30 cellular contexts compared by ENCODE assay signal in the genomic region with DNA sequence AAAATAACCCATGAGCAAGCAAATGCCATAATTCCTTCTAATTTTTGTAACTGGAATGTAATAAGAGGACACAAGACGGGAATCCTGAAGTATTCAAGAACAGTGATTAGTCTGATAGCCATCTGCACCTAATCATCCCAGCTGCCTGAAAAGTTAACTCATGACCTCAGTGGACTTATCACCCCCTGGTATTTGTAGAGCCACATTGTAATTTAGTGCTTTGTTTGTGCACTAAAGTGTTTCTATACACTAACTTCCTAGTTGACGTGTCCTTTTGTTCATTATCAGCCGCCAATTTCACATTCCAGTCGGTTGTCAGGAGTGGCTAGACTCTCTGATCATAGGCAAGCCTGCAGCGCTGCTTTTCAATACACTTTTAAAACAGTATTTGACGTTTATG. TPM values are rescaled to one million over a fixed set of nuclear protein-coding genes. Genes with fewer than 3 reads are reported as not detected.
DNase-seq lines count a peak whose midpoint lies in the region; ATAC-seq, FAIRE-seq and TF ChIP-seq lines count a peak whose summit lies in the region.
"Had no signal": no experiment of that assay in that cellular context is flagged by ENCODE, and none has a peak within 500 bp of the region (broad histone marks: within the 10 kb centered on the region; RNA-seq: fewer than 3 reads in every experiment).

No MANE protein-coding gene starts in this region.

- H4K20me1 ChIP-seq in GM23338 (replicated peaks; ENCODE audit: insufficient read depth) (no peaks in the 10 kb centered on the region), HepG2 (ENCODE audit: insufficient read depth, low read length) (no peaks in the 10 kb centered on the region)

- POLR2A ChIA-PET in HepG2 (lab: Yijun Ruan, JAX) = no interaction called here

- DNase-seq in GM23338 (ENCODE audit: low spot score) (no peak), NCI-H146 treated with DMSO at 0.1 percent for 48 hours (lab: John Stamatoyannopoulos, UW; ENCODE audit: unreplicated experiment) (peak; percentile 72), dermis blood vessel endothelial cell (peak; percentile 32), osteocyte (ENCODE audit: extremely low spot score, unreplicated experiment) (peak; percentile 30), HepG2 (ENCODE audit: low spot score) (no peak), kidney tubule cell (ENCODE audit: low spot score) (no peak), foreskin keratinocyte (no peak)
- DNase-seq: 8988T; ACHN; BE2C; CD8-positive, alpha-beta memory T cell; DMS 273 treated with DMSO at 0.1 percent for 48 hours; DMS79; GF-D8; H9; IMR-90; KG1; MG63; NCI-H1694 treated with DMSO at 0.1 percent for 48 hours; NCI-H2081 treated with DMSO at 0.1 percent for 48 hours; NCI-H2171 treated with DMSO at 0.1 percent for 48 hours; NCI-H345; NCI-H510A treated with DMSO at 0.1 percent for 48 hours; NCI-H774; Right ventricle myocardium superior; RPMI8226 had no signal

- TF ChIP-seq POLR2A in HepG2 (IDR thresholded peaks at IDR 0.05; ENCODE audit: insufficient read depth in 1 of 2, low read depth in 2 of 2, low read length in 2 of 2) = no peak

- ATAC-seq in GM23338 = no peak
- no peak for ATAC-seq in HepG2
- ATAC-seq in foreskin keratinocyte = no peak

- WGBS in HepG2 (ENCODE audit: low lambda C conversion rate) = 5% methylated on average over 6 of the region's 6 CpGs

- H3F3A ChIP-seq in GM23338 (replicated peaks; ENCODE audit: low read depth) = no peaks in the 10 kb centered on the region

- H2AFZ ChIP-seq in GM23338 (peak overlapping the region; percentile 32; the same call in 1 of the 2 replicates), HepG2 (ENCODE audit: low read length) (no peak overlapping the region)

- H3K36me3 Mint-ChIP-seq in GM23338 (ENCODE audit: low read depth) (peaks cover 4% of the 10 kb centered on the region; the same call in 2 of the 3 replicates), osteocyte (ENCODE audit: unreplicated experiment) (no peaks in the 10 kb centered on the region)
- H3K36me3 Mint-ChIP-seq: CD14-positive monocyte; CD8-positive, alpha-beta memory T cell had no signal

- no peak overlapping the region for H3K4me2 ChIP-seq in GM23338
- no peak overlapping the region for H3K4me2 ChIP-seq in HepG2 (ENCODE audit: low read depth, low read length)

- H3K9me3 Mint-ChIP-seq in GM23338 (peaks cover 7% of the 10 kb centered on the region; the same call in 2 of the 3 replicates), osteocyte (ENCODE audit: unreplicated experiment) (no peaks in the 10 kb centered on the region)

- no TSS peak for BruUV-seq in HepG2 (replicated peaks; lab: Mats Ljungman, UMichigan)

- H3K9me2 ChIP-seq in GM23338 (ENCODE audit: insufficient read depth) = no peaks in the 10 kb centered on the region

- H3K27me3 ChIP-seq in GM23338 (ENCODE audit: insufficient read depth) (no peaks in the 10 kb centered on the region), HepG2 (ENCODE audit: control insufficient read depth in 1 of 2, insufficient read depth in 2 of 2, low read length in 2 of 2) (peaks cover 0 to 7% of the 10 kb centered on the region in 2 experiments; a peak in 2 of 5 replicates), foreskin keratinocyte (peaks cover 9% of the 10 kb centered on the region)
- H3K27me3 ChIP-seq: SJSA1 had no signal

- FAIRE-seq in HepG2 (lab: Jason Lieb, UNC) = no peak
- FAIRE-seq: GM12891, HTR-8/SVneo had no signal

- no peak for TF ChIP-seq CTCF in GM23338 (conservative IDR thresholded peaks at IDR 0.05; ENCODE audit: low read depth in 2 of 2)
- TF ChIP-seq CTCF in osteocyte (IDR thresholded peaks at IDR 0.05) = no peak
- no peak for TF ChIP-seq CTCF in HepG2 (CRISPR knock-in tag; IDR thresholded peaks at IDR 0.05)
- TF ChIP-seq CTCF in foreskin keratinocyte (conservative IDR thresholded peaks at IDR 0.05) = no peak

- H3K4me3 Mint-ChIP-seq in GM23338 = no peak overlapping the region
- no peak overlapping the region for H3K4me3 Mint-ChIP-seq in osteocyte (ENCODE audit: unreplicated experiment)
- H3K4me3 Mint-ChIP-seq: CD14-positive monocyte; CD8-positive, alpha-beta memory T cell; H9 had no signal

- H3K27me3 Mint-ChIP-seq in GM23338 (ENCODE audit: insufficient read depth, low read depth, poor library complexity) (peaks cover 1% of the 10 kb centered on the region), osteocyte (ENCODE audit: unreplicated experiment) (peaks cover 43% of the 10 kb centered on the region)

- TF ChIP-seq RAD21 in HepG2 (CRISPR knock-in tag; IDR thresholded peaks at IDR 0.05) = no peak

- no peak overlapping the region for H3K27ac ChIP-seq in GM23338 (ENCODE audit: low read depth)
- no peak overlapping the region for H3K27ac ChIP-seq in HepG2 (ENCODE audit: extremely low read length, insufficient read depth, low read length)
- H3K27ac ChIP-seq in foreskin keratinocyte = no peak overlapping the region
- H3K27ac ChIP-seq: SJSA1 had no signal

- intact Hi-C loops in HepG2 (cut with micrococcal nuclease; ENCODE audit: unreplicated experiment) = no loop called here

- no peaks in the 10 kb centered on the region for H3K79me2 ChIP-seq in GM23338 (replicated peaks; ENCODE audit: insufficient read depth)
- H3K79me2 ChIP-seq in HepG2 (ENCODE audit: insufficient read depth, low read length) = no peaks in the 10 kb centered on the region

- no peak for TF ChIP-seq EP300 in HepG2 (IDR thresholded peaks at IDR 0.05; ENCODE audit: low read depth in 2 of 2, low read length in 2 of 2)
- TF ChIP-seq EP300 in HepG2 (CRISPR knock-in tag; IDR thresholded peaks at IDR 0.05; ENCODE audit: borderline replicate concordance) = no peak

- no peaks in the 10 kb centered on the region for H3K4me1 ChIP-seq in GM23338 (ENCODE audit: insufficient read depth)
- no peaks in the 10 kb centered on the region for H3K4me1 ChIP-seq in HepG2 (ENCODE audit: insufficient read depth, low read length)
- H3K4me1 ChIP-seq in foreskin keratinocyte = no peaks in the 10 kb centered on the region
- H3K4me1 ChIP-seq: BE2C, SJSA1 had no signal

- CTCF ChIA-PET in HepG2 (lab: Yijun Ruan, JAX; ENCODE audit: low intra/inter-chr PET ratio, low total read pairs) = no interaction called here

- no peaks in the 10 kb centered on the region for H3K36me3 ChIP-seq in GM23338 (ENCODE audit: insufficient read depth)
- H3K36me3 ChIP-seq in HepG2 (replicated peaks in 1 of 2; ENCODE audit: control insufficient read depth in 1 of 2, insufficient read depth in 2 of 2, low read length in 2 of 2) = no peaks in the 10 kb centered on the region
- H3K36me3 ChIP-seq: BE2C, MG63, SJSA1 had no signal

- H3K4me1 Mint-ChIP-seq in GM23338 (peaks cover 3% of the 10 kb centered on the region; the same call in 1 of the 3 replicates), osteocyte (ENCODE audit: unreplicated experiment) (no peaks in the 10 kb centered on the region)
- H3K4me1 Mint-ChIP-seq: CD14-positive monocyte; CD8-positive, alpha-beta memory T cell had no signal

- in situ Hi-C loops in HepG2 (cut with HindIII; ENCODE audit: extremely low pct_ligation_motif_present, low pct_unique_long_range_greater_than_20kb) = no loop called here

- peaks cover 9% of the 10 kb centered on the region; the same call in 1 of the 2 replicates for H3K9me3 ChIP-seq in HepG2 (ENCODE audit: low read length)
- H3K9me3 ChIP-seq: BE2C, MG63, SJSA1 had no signal

- no peak overlapping the region for H3K9ac ChIP-seq in HepG2 (ENCODE audit: insufficient read depth, low read depth, low read length)

- H3K4me3 ChIP-seq in GM23338 = no peak overlapping the region
- H3K4me3 ChIP-seq in HepG2 (replicated peaks in 1 of 3; ENCODE audit: insufficient read depth in 1 of 3, low read depth in 2 of 3, low read length in 3 of 3) = no peak overlapping the region
- H3K4me3 ChIP-seq: MG63, SJSA1 had no signal

- H3K27ac Mint-ChIP-seq in GM23338 (no peak overlapping the region), osteocyte (ENCODE audit: unreplicated experiment) (no peak overlapping the region)
- H3K27ac Mint-ChIP-seq: CD14-positive monocyte; CD8-positive, alpha-beta memory T cell; H9 had no signal

TF ChIP-seq in HepG2, 621 proteins besides CTCF, POLR2A, EP300 and RAD21:
- no peak for TF ChIP-seq SIN3A (IDR thresholded peaks at IDR 0.05; ENCODE audit: borderline replicate concordance, low read depth, low read length)

RNA-seq across cellular contexts. Expression of a gene that starts 10.3 kb away (rescaled TPM):
- total RNA-seq in GM23338 (2014; rRNA removed; shearing (Covaris generic)) = 3.5 and 4.7 TPM in 2 replicates
- polyA plus RNA-seq in GM23338 (2016; fragmentation: Nextera tagmentation; extraction: Ambion mirVana) (1.7 and 2.3 TPM in 2 replicates), HepG2 (2011; rRNA removed) (not detected in 2 replicates), foreskin keratinocyte (not detected in 2 replicates)
- total RNA-seq in dermis blood vessel endothelial cell (0.37 TPM in 1 of 2 replicates, not detected in the other), osteocyte (not detected in 2 replicates), HepG2 (2016; rRNA removed; fragmentation: Illumina TruSeq; extraction: Trizol) (not detected in 2 replicates), foreskin keratinocyte (not detected in 2 replicates)
- total RNA-seq in HepG2 (2016; cell fraction: cytosol; rRNA removed; fragmentation: Illumina TruSeq; extraction: Trizol; ENCODE audit: low read depth) = not detected in 2 replicates
- not detected in 2 replicates for total RNA-seq in HepG2 (2016; cell fraction: insoluble cytoplasmic fraction; rRNA removed; fragmentation: Illumina TruSeq; extraction: Trizol)
- total RNA-seq in HepG2 (2016; cell fraction: membrane; rRNA removed; fragmentation: Illumina TruSeq; extraction: Trizol) = not detected in 2 replicates
- total RNA-seq in HepG2 (2016; cell fraction: nucleus; rRNA removed; fragmentation: Illumina TruSeq; extraction: Trizol) = not detected in 2 replicates
- not detected in 2 replicates for polyA plus RNA-seq in HepG2 (2011; cell fraction: cytosol; rRNA removed)
- polyA plus RNA-seq in HepG2 (2011; cell fraction: nucleus; rRNA removed) = not detected in 2 replicates
- polyA plus RNA-seq in HepG2 (2012) = not detected in 2 replicates
- polyA plus RNA-seq in HepG2 (2016; cell fraction: cytosol; fragmentation: Illumina TruSeq; extraction: Trizol; ENCODE audit: low read depth) = not detected in 2 replicates
- not detected in 2 replicates for polyA plus RNA-seq in HepG2 (2016; cell fraction: insoluble cytoplasmic fraction; fragmentation: Illumina TruSeq; extraction: Trizol; ENCODE audit: low read depth)
- polyA plus RNA-seq in HepG2 (2016; cell fraction: membrane; fragmentation: Illumina TruSeq; extraction: Trizol; ENCODE audit: low read depth) = not detected in 2 replicates
- not detected in 2 replicates for polyA plus RNA-seq in HepG2 (2016; cell fraction: nucleus; fragmentation: Illumina TruSeq; extraction: Trizol; ENCODE audit: insufficient read depth, low read depth)
- not detected in 2 replicates for polyA minus RNA-seq in HepG2 (2011; rRNA and poly(A)+ RNA removed; ENCODE audit: low replicate concordance)
- polyA minus RNA-seq in HepG2 (2011; cell fraction: cytosol; rRNA and poly(A)+ RNA removed) = not detected in 2 replicates
- not detected in 2 replicates for polyA minus RNA-seq in HepG2 (2011; cell fraction: nucleus; rRNA and poly(A)+ RNA removed)
- total RNA-seq: CD8-positive, alpha-beta memory T cell; IMR-90; Right ventricle myocardium superior; SJSA1 had no signal
- polyA plus RNA-seq: CD14-positive monocyte; CD8-positive, alpha-beta memory T cell; IMR-90 had no signal

Comparison
In these comparisons a context has a peak if more than half of its experiments do, and no peak if none do; other contexts are left out.
1. DNase-seq: peak in NCI-H146 treated with DMSO at 0.1 percent for 48 hours (single experiment), dermis blood vessel endothelial cell (single experiment) and osteocyte (single experiment); none in GM23338 (single experiment), HepG2 (single experiment), kidney tubule cell (single experiment) and foreskin keratinocyte (0 of 2).